8 cellular contexts compared by ENCODE assay signal in genomic region chr12:56488041-56488955, GRCh38. TPM values are rescaled to one million over a fixed set of nuclear protein-coding genes. Genes with fewer than 3 reads are reported as not detected.
DNase-seq lines count a peak whose midpoint lies in the region; ATAC-seq and TF ChIP-seq lines count a peak whose summit lies in the region.

GLS2 (minus strand) TSS chr12:56488161; CDS start chr12:56488118, 43 bp downstream.

- H3F3A ChIP-seq in neural progenitor cell (ENCODE audit: low read depth) = peaks cover 9% of the 10 kb centered on the region

- DNase-seq in HL-60 (ENCODE audit: low read depth in 1 of 2, low spot score in 1 of 2) (peak; percentile 44 to 63), RKO (ENCODE audit: low spot score) (peak; percentile 82), neural progenitor cell (ENCODE audit: low spot score) (peak; percentile 79)
- DNase-seq in activated naive CD4-positive, alpha-beta T cell treated with anti-CD3 and anti-CD28 coated beads, Interleukin-2, amount 10 ng/mL, durations not matched to agents 7 days and 5 days = peak; percentile 79

- TF ChIP-seq CTCF in HL-60 (IDR thresholded peaks at IDR 0.05; ENCODE audit: insufficient read depth, low read length) (no peak), gastroesophageal sphincter (IDR thresholded peaks at IDR 0.05) (no peak), neural progenitor cell (IDR thresholded peaks at IDR 0.05) (no peak)

- H2AFZ ChIP-seq in neural progenitor cell (replicated peaks) = peak within 1 kb of the TSS; percentile 86

- peak within 1 kb of the TSS in 3 of 11 experiments; percentile 5 to 39 (median 24); a peak in 2 of 22 replicates for H3K9ac ChIP-seq in BLaER1 treated with 17β-estradiol and CSF1 and Interleukin-3, amounts not matched to agents 10 nM and 100 nM
- H3K9ac ChIP-seq in neural progenitor cell (no peak within 1 kb of the TSS), stomach smooth muscle (ENCODE audit: low read length in 2 of 2) (peak within 1 kb of the TSS; percentile 13 to 53)

- peaks cover 36 to 46% (median 43%) of the 10 kb centered on the region in 11 experiments for H3K27me3 ChIP-seq in BLaER1 treated with 17β-estradiol and CSF1 and Interleukin-3, amounts not matched to agents 10 nM and 100 nM
- H3K27me3 ChIP-seq in HL-60 (ENCODE audit: insufficient read depth, poor library complexity, severe bottlenecking) = peaks cover 36% of the 10 kb centered on the region
- no peaks in the 10 kb centered on the region for H3K27me3 ChIP-seq in gastroesophageal sphincter
- H3K27me3 ChIP-seq in neural progenitor cell = peaks cover 74% of the 10 kb centered on the region
- peaks cover 0 to 2% of the 10 kb centered on the region in 2 donors for H3K27me3 ChIP-seq in stomach smooth muscle (ENCODE audit: control insufficient read depth in 1 of 2, insufficient read depth in 2 of 2, low read length in 2 of 2)

- H3K27ac Mint-ChIP-seq in activated naive CD4-positive, alpha-beta T cell treated with anti-CD3 and anti-CD28 coated beads, Interleukin-2, amount 10 ng/mL, durations not matched to agents 7 days and 5 days = no peak within 1 kb of the TSS
- H3K27ac Mint-ChIP-seq in neural progenitor cell = no peak within 1 kb of the TSS

- no peaks in the 10 kb centered on the region for H3K79me2 ChIP-seq in neural progenitor cell (ENCODE audit: low read depth)

- H3K27me3 Mint-ChIP-seq in activated naive CD4-positive, alpha-beta T cell treated with anti-CD3 and anti-CD28 coated beads, Interleukin-2, amount 10 ng/mL, durations not matched to agents 7 days and 5 days = peaks cover 64% of the 10 kb centered on the region
- peaks cover 44% of the 10 kb centered on the region for H3K27me3 Mint-ChIP-seq in neural progenitor cell (ENCODE audit: insufficient read depth, low read depth)

- peaks cover 0 to 56% (median 11%) of the 10 kb centered on the region in 11 experiments; a peak in 7 of 22 replicates for H4K20me1 ChIP-seq in BLaER1 treated with 17β-estradiol and CSF1 and Interleukin-3, amounts not matched to agents 10 nM and 100 nM
- H4K20me1 ChIP-seq in neural progenitor cell (ENCODE audit: low read depth) = no peaks in the 10 kb centered on the region

- H3K9me3 Mint-ChIP-seq in activated naive CD4-positive, alpha-beta T cell treated with anti-CD3 and anti-CD28 coated beads, Interleukin-2, amount 10 ng/mL, durations not matched to agents 7 days and 5 days = peaks cover 2% of the 10 kb centered on the region
- peaks cover 20% of the 10 kb centered on the region for H3K9me3 Mint-ChIP-seq in neural progenitor cell

- no peak within 1 kb of the TSS for H3K27ac ChIP-seq in BLaER1 treated with 17β-estradiol and CSF1 and Interleukin-3, amounts not matched to agents 10 nM and 100 nM
- H3K27ac ChIP-seq in HL-60 (replicated peaks) = no peak within 1 kb of the TSS
- H3K27ac ChIP-seq in gastroesophageal sphincter = peak within 1 kb of the TSS in 2 of 4 donors; percentile 18 to 59
- H3K27ac ChIP-seq in neural progenitor cell = no peak within 1 kb of the TSS
- H3K27ac ChIP-seq in stomach smooth muscle (ENCODE audit: low read length) = no peak within 1 kb of the TSS

- H3K4me2 ChIP-seq in BLaER1 treated with 17β-estradiol and CSF1 and Interleukin-3, amounts not matched to agents 10 nM and 100 nM = peak within 1 kb of the TSS; percentile 22 to 72 (median 57)
- H3K4me2 ChIP-seq in neural progenitor cell = peak within 1 kb of the TSS; percentile 91

- H3K4me3 Mint-ChIP-seq in activated naive CD4-positive, alpha-beta T cell treated with anti-CD3 and anti-CD28 coated beads, Interleukin-2, amount 10 ng/mL, durations not matched to agents 7 days and 5 days = peak within 1 kb of the TSS; percentile 74
- peak within 1 kb of the TSS; percentile 89 for H3K4me3 Mint-ChIP-seq in neural progenitor cell

- no peak for TF ChIP-seq EP300 in gastroesophageal sphincter (IDR thresholded peaks at IDR 0.05)

- H3K4me1 ChIP-seq in BLaER1 treated with 17β-estradiol and CSF1 and Interleukin-3, amounts not matched to agents 10 nM and 100 nM = peaks cover 0 to 22% (median 12%) of the 10 kb centered on the region in 10 experiments; a peak in 17 of 20 replicates
- H3K4me1 ChIP-seq in gastroesophageal sphincter (peaks cover 0 to 20% (median 6%) of the 10 kb centered on the region in 3 donors), neural progenitor cell (no peaks in the 10 kb centered on the region), stomach smooth muscle (ENCODE audit: control insufficient read depth, insufficient read depth, low read length) (peaks cover 20% of the 10 kb centered on the region)

- CTCF ChIA-PET in activated naive CD4-positive, alpha-beta T cell treated with anti-CD3 and anti-CD28 coated beads, Interleukin-2, amount 10 ng/mL, durations not matched to agents 7 days and 5 days (lab: Charles Lee) = interaction anchor here (1.2 kb wide), 1 partner anchor 10 kb away, joined by 3 read pairs; no protein-coding TSS in a partner anchor

- 4 to 20% methylated on average over 8 to 20 of the region's 59 CpGs for WGBS in gastroesophageal sphincter (ENCODE audit: low coverage in 1 of 2), 2 donors

- peaks cover 4% of the 10 kb centered on the region for H3K36me3 Mint-ChIP-seq in activated naive CD4-positive, alpha-beta T cell treated with anti-CD3 and anti-CD28 coated beads, Interleukin-2, amount 10 ng/mL, durations not matched to agents 7 days and 5 days
- peaks cover 1% of the 10 kb centered on the region for H3K36me3 Mint-ChIP-seq in neural progenitor cell

- peaks cover 0 to 19% (median 3%) of the 10 kb centered on the region in 11 experiments; a peak in 17 of 22 replicates for H3K9me3 ChIP-seq in BLaER1 treated with 17β-estradiol and CSF1 and Interleukin-3, amounts not matched to agents 10 nM and 100 nM (replicated peaks in 1 of 11)
- H3K9me3 ChIP-seq in gastroesophageal sphincter (no peaks in the 10 kb centered on the region), neural progenitor cell (ENCODE audit: low read depth) (no peaks in the 10 kb centered on the region), stomach smooth muscle (ENCODE audit: control insufficient read depth in 2 of 2, low read length in 2 of 2) (no peaks in the 10 kb centered on the region)

- no peak for TF ChIP-seq POLR2A in gastroesophageal sphincter (IDR thresholded peaks at IDR 0.05)

- peak within 1 kb of the TSS in 7 of 10 experiments; percentile 18 to 55 (median 39); a peak in 9 of 20 replicates for H3K4me3 ChIP-seq in BLaER1 treated with 17β-estradiol and CSF1 and Interleukin-3, amounts not matched to agents 10 nM and 100 nM
- H3K4me3 ChIP-seq in HL-60 (replicated peaks; ENCODE audit: insufficient read depth, low read length) (peak within 1 kb of the TSS; percentile 23), gastroesophageal sphincter (peak within 1 kb of the TSS; percentile 58 to 68), neural progenitor cell (peak within 1 kb of the TSS; percentile 66), stomach smooth muscle (ENCODE audit: low read length in 2 of 2) (peak within 1 kb of the TSS; percentile 75 to 81)

- peak; percentile 77 for ATAC-seq in GM19438 (IDR thresholded peaks at IDR 0.05; ENCODE audit: low read depth, unreplicated experiment)
- peak; percentile 98 for ATAC-seq in gastroesophageal sphincter

- H3K4me1 Mint-ChIP-seq in activated naive CD4-positive, alpha-beta T cell treated with anti-CD3 and anti-CD28 coated beads, Interleukin-2, amount 10 ng/mL, durations not matched to agents 7 days and 5 days = peaks cover 22% of the 10 kb centered on the region
- H3K4me1 Mint-ChIP-seq in neural progenitor cell = peaks cover 9% of the 10 kb centered on the region

- H3K36me3 ChIP-seq in BLaER1 treated with 17β-estradiol and CSF1 and Interleukin-3, amounts not matched to agents 10 nM and 100 nM = peaks cover 0 to 8% (median 0%) of the 10 kb centered on the region in 11 experiments; a peak in 1 of 22 replicates
- H3K36me3 ChIP-seq in gastroesophageal sphincter (no peaks in the 10 kb centered on the region), neural progenitor cell (no peaks in the 10 kb centered on the region), stomach smooth muscle (ENCODE audit: control insufficient read depth in 2 of 2, insufficient read depth in 2 of 2, low read length in 2 of 2) (no peaks in the 10 kb centered on the region)

RNA-seq across cellular contexts. Expression of gene GLS2, which starts in this region (rescaled TPM):
- total RNA-seq in gastroesophageal sphincter (1 to 10 TPM; 1.1 to 4.1 (median 1.6) TPM), neural progenitor cell (ENCODE audit: low replicate concordance) (2.3 and 2.9 TPM in 2 replicates)

Comparison
In these comparisons a context has a peak if more than half of its experiments do, and no peak if none do; other contexts are left out.
1. H3K4me3 ChIP-seq: peak in every context shown above with its lines; median percentile 78 in stomach smooth muscle; 66 in neural progenitor cell; 63 in gastroesophageal sphincter; 39 in BLaER1 treated with 17β-estradiol and CSF1 and Interleukin-3, amounts not matched to agents 10 nM and 100 nM; 23 in HL-60.